In genomic region chrX:30147996-30148643, GRCh38 we compare ENCODE assay signal across 23 cellular contexts.
"Had no signal": no experiment of that assay in that cellular context is flagged by ENCODE, and none has a peak within 500 bp of the region (broad histone marks: within the 10 kb centered on the region; RNA-seq: fewer than 3 reads in every experiment).

No MANE protein-coding gene starts in this region.

- H3K27me3 ChIP-seq: esophagus squamous epithelium, gastrocnemius medialis, heart right ventricle, left lung had no signal

- H3K4me3 ChIP-seq: coronary artery, esophagus squamous epithelium, gastrocnemius medialis, heart right ventricle, left lung, lower lobe of right lung, mucosa of descending colon had no signal

- DNase-seq: effector CD8-positive, alpha-beta T cell; effector memory CD8-positive, alpha-beta T cell; endodermal cell; erythroblast; esophagus squamous epithelium; foreskin fibroblast; foreskin melanocyte; gastrocnemius medialis; glutamatergic neuron; head of caudate nucleus; heart right ventricle; hippocampal formation; kidney glomerular epithelial cell; left cardiac atrium; left lung; left ventricle myocardium superior; lower lobe of right lung; mesenchymal stem cell; naive B cell had no signal

- ATAC-seq: effector memory CD8-positive, alpha-beta T cell; esophagus mucosa; gastrocnemius medialis; heart right ventricle; left cardiac atrium; left lung; left ventricle myocardium superior; lower lobe of right lung; mucosa of descending colon had no signal

- H3K27ac ChIP-seq: coronary artery, epithelial cell of prostate, esophagus squamous epithelium, gastrocnemius medialis, heart right ventricle, left lung, lower lobe of right lung had no signal

- H3K4me1 ChIP-seq: esophagus squamous epithelium, gastrocnemius medialis, heart right ventricle, left lung, lower lobe of right lung had no signal

- H3K9me3 ChIP-seq: esophagus squamous epithelium, gastrocnemius medialis, heart right ventricle, left lung, lower lobe of right lung, mucosa of descending colon had no signal

- H3K36me3 ChIP-seq: esophagus squamous epithelium, gastrocnemius medialis, heart right ventricle, left lung, lower lobe of right lung had no signal
